10 cellular contexts compared by ENCODE assay signal in genomic region chr1:180954766-180955165, GRCh38. TPM values are rescaled to one million over a fixed set of nuclear protein-coding genes. Genes with fewer than 3 reads are reported as not detected.
DNase-seq lines count a peak whose midpoint lies in the region; ATAC-seq and TF ChIP-seq lines count a peak whose summit lies in the region.
"Had no signal": no experiment of that assay in that cellular context is flagged by ENCODE, and none has a peak within 500 bp of the region (broad histone marks: within the 10 kb centered on the region; RNA-seq: fewer than 3 reads in every experiment).

No MANE protein-coding gene starts in this region.

- peaks cover 0 to 20% of the 10 kb centered on the region in 2 donors for H3K36me3 ChIP-seq in gastroesophageal sphincter
- peaks cover 0 to 21% (median 11%) of the 10 kb centered on the region in 4 donors for H3K36me3 ChIP-seq in stomach

- peak overlapping the region; percentile 61 for H3K4me3 Mint-ChIP-seq in activated CD4-positive, alpha-beta T cell treated with anti-CD3 and anti-CD28 coated beads, Interleukin-2, amount 10 ng/mL, durations not matched to agents 7 days and 5 days
- no peak overlapping the region; the same call in 1 of the 2 replicates for H3K4me3 Mint-ChIP-seq in WTC11

- no peaks in the 10 kb centered on the region for H3K9me3 ChIP-seq in gastroesophageal sphincter
- no peaks in the 10 kb centered on the region for H3K9me3 ChIP-seq in stomach

- WGBS in gastroesophageal sphincter (ENCODE audit: low coverage in 1 of 2), 2 donors, result 56 to 80% methylated on average over 1 to 5 of the region's 12 CpGs
- 82 to 90% (median 84%) methylated on average over 12 of the region's 12 CpGs for WGBS in stomach, 5 donors

- TF ChIP-seq EP300 in gastroesophageal sphincter (IDR thresholded peaks at IDR 0.05), result no peak
- TF ChIP-seq EP300 in stomach (IDR thresholded peaks at IDR 0.05), result no peak

- no peak for TF ChIP-seq POLR2A in gastroesophageal sphincter (IDR thresholded peaks at IDR 0.05)
- TF ChIP-seq POLR2A in stomach (IDR thresholded peaks at IDR 0.05), result no peak

- ATAC-seq in WTC11 (no peak), gastroesophageal sphincter (no peak)
- ATAC-seq: K562 had no signal

- TF ChIP-seq CTCF in WTC11 (IDR thresholded peaks at IDR 0.05) (no peak), gastroesophageal sphincter (IDR thresholded peaks at IDR 0.05) (no peak), stomach (IDR thresholded peaks at IDR 0.05) (no peak)

- POLR2A ChIA-PET in activated CD4-positive, alpha-beta T cell treated with anti-CD3 and anti-CD28 coated beads, Interleukin-2, amount 10 ng/mL, durations not matched to agents 7 days and 5 days (lab: Charles Lee), result no interaction called here
- POLR2A ChIA-PET in WTC11 (lab: Charles Lee), result interaction anchor here (0.6 kb wide), 1 partner anchor 534 kb away, joined by 3 read pairs; no protein-coding TSS in a partner anchor

- no peaks in the 10 kb centered on the region for H3K9me3 Mint-ChIP-seq in activated CD4-positive, alpha-beta T cell treated with anti-CD3 and anti-CD28 coated beads, Interleukin-2, amount 10 ng/mL, durations not matched to agents 7 days and 5 days
- H3K9me3 Mint-ChIP-seq in WTC11, result peaks cover 9% of the 10 kb centered on the region

- no peak for DNase-seq in activated CD4-positive, alpha-beta T cell treated with anti-CD3 and anti-CD28 coated beads, Interleukin-2, amount 10 ng/mL, durations not matched to agents 7 days and 5 days
- DNase-seq in activated CD4-positive, alpha-beta T cell treated with anti-CD3 and anti-CD28 coated beads for 4 hours, result no peak
- no peak for DNase-seq in WTC11 (ENCODE audit: low spot score)
- no peak for DNase-seq in stomach
- DNase-seq in activated effector memory CD4-positive, alpha-beta T cell treated with anti-CD3 and anti-CD28 coated beads, Interleukin-2, amount 50 U/mL, for 16 hours, result no peak
- DNase-seq in SW 1271 (lab: John Stamatoyannopoulos, UW), result no peak
- no peak for DNase-seq in DMS79 treated with DMSO at 0.1 percent for 48 hours (lab: John Stamatoyannopoulos, UW)

- H3K27ac ChIP-seq in gastroesophageal sphincter (peak overlapping the region in 3 of 4 donors; percentile 75 to 82 (median 78)), stomach (peak overlapping the region in 3 of 5 donors; percentile 63 to 82 (median 75))
- H3K27ac ChIP-seq: SK-N-MC had no signal

- H3K27me3 Mint-ChIP-seq in activated CD4-positive, alpha-beta T cell treated with anti-CD3 and anti-CD28 coated beads, Interleukin-2, amount 10 ng/mL, durations not matched to agents 7 days and 5 days, result no peaks in the 10 kb centered on the region
- H3K27me3 Mint-ChIP-seq in WTC11 (ENCODE audit: low read depth), result no peaks in the 10 kb centered on the region

- intact Hi-C loops in stomach (cut with DNase I; ENCODE audit: low total_unique reads), result no loop called here

- CTCF ChIA-PET in activated CD4-positive, alpha-beta T cell treated with anti-CD3 and anti-CD28 coated beads, Interleukin-2, amount 10 ng/mL, durations not matched to agents 7 days and 5 days (lab: Charles Lee), result no interaction called here
- CTCF ChIA-PET in WTC11 (lab: Charles Lee), result interaction anchor here (0.6 to 1.1 kb wide), 3 partner anchors 31 to 78 kb away, joined by 3 to 4 read pairs (median 4); no protein-coding TSS in a partner anchor

- H3K4me3 ChIP-seq in gastroesophageal sphincter (peak overlapping the region in 1 of 2 donors; percentile 71), stomach (peak overlapping the region; percentile 50 to 81 (median 62))
- H3K4me3 ChIP-seq: K562 had no signal

- H3K27ac Mint-ChIP-seq in activated CD4-positive, alpha-beta T cell treated with anti-CD3 and anti-CD28 coated beads, Interleukin-2, amount 10 ng/mL, durations not matched to agents 7 days and 5 days, result no peak overlapping the region
- peak overlapping the region; percentile 43; the same call in 1 of the 2 replicates for H3K27ac Mint-ChIP-seq in WTC11

- peaks cover 7% of the 10 kb centered on the region for H3K4me1 Mint-ChIP-seq in activated CD4-positive, alpha-beta T cell treated with anti-CD3 and anti-CD28 coated beads, Interleukin-2, amount 10 ng/mL, durations not matched to agents 7 days and 5 days
- peaks cover 16% of the 10 kb centered on the region for H3K4me1 Mint-ChIP-seq in WTC11

- H3K27me3 ChIP-seq in gastroesophageal sphincter (no peaks in the 10 kb centered on the region), stomach (no peaks in the 10 kb centered on the region)

- H3K4me1 ChIP-seq in gastroesophageal sphincter (peaks cover 0 to 33% (median 12%) of the 10 kb centered on the region in 3 donors), stomach (peaks cover 6 to 29% (median 19%) of the 10 kb centered on the region in 4 donors)

- H3K36me3 Mint-ChIP-seq in activated CD4-positive, alpha-beta T cell treated with anti-CD3 and anti-CD28 coated beads, Interleukin-2, amount 10 ng/mL, durations not matched to agents 7 days and 5 days (ENCODE audit: low read depth), result peaks cover 9% of the 10 kb centered on the region
- H3K36me3 Mint-ChIP-seq in WTC11, result peaks cover 22% of the 10 kb centered on the region

TF ChIP-seq in WTC11, 78 proteins besides CTCF, POLR2A, EP300 and RAD21:
- TF ChIP-seq USF2 (CRISPR knock-in tag; IDR thresholded peaks at IDR 0.05) (no peak), STAT6 (CRISPR knock-in tag; conservative IDR thresholded peaks at IDR 0.05; ENCODE audit: low read depth) (no peak), ZNF263 (CRISPR knock-in tag; IDR thresholded peaks at IDR 0.05; ENCODE audit: low read depth) (no peak), GRHL2 (CRISPR knock-in tag; IDR thresholded peaks at IDR 0.05; ENCODE audit: insufficient replicate concordance, severe bottlenecking) (no peak), MYBL2 (CRISPR knock-in tag; IDR thresholded peaks at IDR 0.05) (no peak), ATF6 (CRISPR knock-in tag; IDR thresholded peaks at IDR 0.05) (no peak), ZNF219 (CRISPR knock-in tag; IDR thresholded peaks at IDR 0.05; ENCODE audit: borderline replicate concordance) (no peak)

RNA-seq across cellular contexts. Expression of gene KIAA1614, which starts 42.1 kb away (rescaled TPM):
- total RNA-seq in activated CD4-positive, alpha-beta T cell treated with anti-CD3 and anti-CD28 coated beads, Interleukin-2, amount 10 ng/mL, durations not matched to agents 7 days and 5 days, result under 1 TPM; 0.22 to 0.33 TPM
- 1.8 to 3.3 TPM (median 2.1 TPM) in 3 replicates for total RNA-seq in WTC11 (2021)
- total RNA-seq in gastroesophageal sphincter, result 10 to 100 TPM; 11.2 to 30.9 (median 16.7) TPM
- total RNA-seq in stomach, result 1 to 10 TPM in 3 of 5 donors, under 1 TPM in 1, not detected in 1; under 0.01 to 6.1 (median 1.7) TPM
- 1 to 10 TPM; 1.1 to 2.2 (median 1.8) TPM for polyA plus RNA-seq in stomach
